Comparison of ENCODE assay signal across 1 cellular context in the genomic region with DNA sequence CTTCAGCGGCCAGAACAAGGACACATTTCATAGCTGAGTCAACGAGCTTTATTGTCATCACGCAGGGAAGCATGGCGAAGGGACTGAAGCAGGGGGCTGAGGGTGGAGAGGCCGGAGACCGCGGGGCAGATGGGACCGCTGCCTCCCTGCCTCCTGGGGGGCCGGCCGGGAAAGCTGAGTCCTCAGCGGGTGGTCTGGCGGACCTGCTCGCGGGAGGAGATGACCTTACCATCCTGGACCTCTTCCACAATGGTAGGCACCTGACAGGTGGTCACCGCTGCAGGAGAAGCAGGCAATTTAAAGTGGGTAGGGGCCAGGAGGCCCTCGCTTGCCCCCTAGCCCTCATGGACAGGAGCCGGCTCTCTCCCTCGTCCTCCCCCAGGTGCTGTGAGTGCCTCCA. TPM values are rescaled to one million over a fixed set of nuclear protein-coding genes. Genes with fewer than 3 reads are reported as not detected.
"Had no signal": no experiment of that assay in that cellular context is flagged by ENCODE, and none has a peak within 500 bp of the region (broad histone marks: within the 10 kb centered on the region; RNA-seq: fewer than 3 reads in every experiment).

No MANE protein-coding gene starts in this region.

RNA-seq across cellular contexts. Expression of a gene that starts 45.0 kb away (rescaled TPM):
- total RNA-seq: G401 had no signal
